In genomic region chr2:142918624-142919023, GRCh38 we compare ENCODE assay signal across 29 cellular contexts. TPM values are rescaled to one million over a fixed set of nuclear protein-coding genes. Genes with fewer than 3 reads are reported as not detected.
"Had no signal": no experiment of that assay in that cellular context is flagged by ENCODE, and none has a peak within 500 bp of the region (broad histone marks: within the 10 kb centered on the region; RNA-seq: fewer than 3 reads in every experiment).

No MANE protein-coding gene starts in this region.

- DNase-seq: activated CD4-positive, alpha-beta T cell treated with anti-CD3 and anti-CD28 coated beads for 1 hour; activated CD4-positive, alpha-beta T cell treated with anti-CD3 and anti-CD28 coated beads, Interleukin-2, amount 50 U/mL, for 1 hour; activated CD8-positive, alpha-beta T cell treated with anti-CD3 and anti-CD28 coated beads, Interleukin-2, amount 10 ng/mL, durations not matched to agents 7 days and 5 days; amygdala; body of pancreas; cortex of kidney; head of caudate nucleus; hypothalamus; left ventricle myocardium superior; mammary epithelial cell; natural killer cell; retina; sigmoid colon; spleen; stimulated activated CD4-positive, alpha-beta T cell treated with anti-CD3 and anti-CD28 coated beads, Interleukin-4, amount 100 ng/mL, for 1 hour; stimulated activated naive CD4-positive, alpha-beta T cell; WERI-Rb-1 had no signal

- H3K4me1 ChIP-seq: body of pancreas, gastroesophageal sphincter, sigmoid colon, spleen had no signal

- H3K9me3 ChIP-seq: body of pancreas, gastroesophageal sphincter, sigmoid colon, spleen, thoracic aorta, vagina had no signal

- H3K9me3 Mint-ChIP-seq: T-helper 2 cell treated with Interferon-gamma antibody and Interleukin-4, amounts not matched to agents 5 μg/mL and 100 μg/mL, for 36 hours; type B pancreatic cell had no signal

- H3K27ac Mint-ChIP-seq: activated CD8-positive, alpha-beta T cell treated with anti-CD3 and anti-CD28 coated beads, Interleukin-2, amount 10 ng/mL, durations not matched to agents 7 days and 5 days; activated naive CD4-positive, alpha-beta T cell treated with anti-CD3 and anti-CD28 coated beads, Interleukin-2, amount 50 U/mL, for 72 hours; mesothelial cell of epicardium; natural killer cell; progenitor cell of endocrine pancreas; T-helper 2 cell treated with Interferon-gamma antibody and Interleukin-4, amounts not matched to agents 5 μg/mL and 100 μg/mL, for 36 hours; type B pancreatic cell had no signal

- H3K36me3 ChIP-seq: cardiac muscle cell, gastroesophageal sphincter, sigmoid colon, thoracic aorta, vagina, WERI-Rb-1 had no signal

- H3K27me3 ChIP-seq: body of pancreas, cardiac muscle cell, gastroesophageal sphincter, sigmoid colon, spleen, vagina had no signal

- H3K27ac ChIP-seq: body of pancreas, cardiac muscle cell, epithelial cell of prostate, gastroesophageal sphincter, sigmoid colon, spleen, thoracic aorta, vagina, WERI-Rb-1 had no signal

- H3K4me3 ChIP-seq: body of pancreas, cardiac muscle cell, gastroesophageal sphincter, sigmoid colon, spleen, thoracic aorta, vagina had no signal

- H3K36me3 Mint-ChIP-seq: activated naive CD4-positive, alpha-beta T cell treated with anti-CD3 and anti-CD28 coated beads, Interleukin-2, amount 50 U/mL, for 72 hours; mesothelial cell of epicardium; natural killer cell; type B pancreatic cell had no signal

- H3K4me1 Mint-ChIP-seq: natural killer cell had no signal

- H3K27me3 Mint-ChIP-seq: progenitor cell of endocrine pancreas, type B pancreatic cell had no signal

- H3K4me3 Mint-ChIP-seq: activated CD8-positive, alpha-beta T cell treated with anti-CD3 and anti-CD28 coated beads, Interleukin-2, amount 10 ng/mL, durations not matched to agents 7 days and 5 days; mesothelial cell of epicardium; natural killer cell; T-helper 2 cell treated with Interferon-gamma antibody and Interleukin-4, amounts not matched to agents 5 μg/mL and 100 μg/mL, for 36 hours; type B pancreatic cell had no signal

- FAIRE-seq: islet of Langerhans, TTC549 had no signal

- ATAC-seq: activated CD8-positive, alpha-beta T cell treated with anti-CD3 and anti-CD28 coated beads, Interleukin-2, amount 10 ng/mL, durations not matched to agents 7 days and 5 days; activated naive CD4-positive, alpha-beta T cell treated with anti-CD3 and anti-CD28 coated beads, Interleukin-2, amount 50 U/mL, for 72 hours; body of pancreas; gastroesophageal sphincter; left ventricle myocardium superior; natural killer cell had no signal

RNA-seq across cellular contexts. Expression of gene KYNU, which starts 41.2 kb away (rescaled TPM):
- total RNA-seq: activated CD8-positive, alpha-beta T cell treated with anti-CD3 and anti-CD28 coated beads, Interleukin-2, amount 10 ng/mL, durations not matched to agents 7 days and 5 days; activated naive CD4-positive, alpha-beta T cell treated with anti-CD3 and anti-CD28 coated beads, Interleukin-2, amount 50 U/mL, for 72 hours; progenitor cell of endocrine pancreas had no signal
